In genomic region chr3:84679211-84679610, GRCh38 we compare ENCODE assay signal across 26 cellular contexts.
"Had no signal": no experiment of that assay in that cellular context is flagged by ENCODE, and none has a peak within 500 bp of the region (broad histone marks: within the 10 kb centered on the region; RNA-seq: fewer than 3 reads in every experiment).

No MANE protein-coding gene starts in this region.

- H3K36me3 ChIP-seq: colonic mucosa, esophagus squamous epithelium, gastrocnemius medialis, heart right ventricle, left lung, lower lobe of right lung had no signal

- H3K27me3 ChIP-seq: colonic mucosa, esophagus squamous epithelium, gastrocnemius medialis, heart right ventricle, left lung had no signal

- FAIRE-seq: endometrium, islet of Langerhans, keratinocyte had no signal

- H3K4me3 ChIP-seq: colonic mucosa, esophagus squamous epithelium, gastrocnemius medialis, heart right ventricle, left lung, lower lobe of right lung, mucosa of descending colon had no signal

- H3K9me3 ChIP-seq: colonic mucosa, esophagus squamous epithelium, gastrocnemius medialis, left lung, lower lobe of right lung, mucosa of descending colon had no signal

- ATAC-seq: effector memory CD8-positive, alpha-beta T cell; esophagus mucosa; gastrocnemius medialis; heart right ventricle; left cardiac atrium; left lung; left ventricle myocardium superior; lower lobe of right lung; mucosa of descending colon had no signal

- H3K27ac ChIP-seq: colonic mucosa, epithelial cell of prostate, esophagus squamous epithelium, gastrocnemius medialis, heart right ventricle, left lung, lower lobe of right lung had no signal

- DNase-seq: colonic mucosa; cortex of kidney; effector CD8-positive, alpha-beta T cell; effector memory CD8-positive, alpha-beta T cell; endodermal cell; erythroblast; esophagus squamous epithelium; foreskin fibroblast; foreskin melanocyte; gastrocnemius medialis; glutamatergic neuron; head of caudate nucleus; heart right ventricle; hippocampal formation; left cardiac atrium; left lung; left ventricle myocardium superior; lower lobe of right lung; mesenchymal stem cell; mucosa of descending colon; naive B cell had no signal

- H3K4me1 ChIP-seq: colonic mucosa, esophagus squamous epithelium, gastrocnemius medialis, heart right ventricle, left lung, lower lobe of right lung had no signal
